14 cellular contexts compared by ENCODE assay signal in the genomic region with DNA sequence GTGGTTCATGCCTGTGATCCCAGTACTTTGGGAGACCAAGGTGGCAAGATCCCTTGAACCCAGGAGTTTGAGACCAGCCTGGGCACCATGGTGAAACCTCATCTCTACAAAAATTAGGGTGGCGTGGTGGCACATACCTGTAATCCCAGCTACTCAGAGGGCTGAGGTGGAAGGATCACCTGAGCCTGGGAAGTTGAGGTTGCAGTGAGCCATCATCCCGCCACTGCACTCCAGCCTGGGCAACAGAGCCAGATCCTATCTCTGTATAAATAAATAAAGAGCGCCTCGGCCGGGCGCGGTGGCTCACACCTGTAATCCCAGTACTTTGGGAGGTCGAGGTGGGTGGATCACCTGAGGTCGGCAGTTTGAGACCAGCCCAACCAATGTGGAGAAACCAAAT. TPM values are rescaled to one million over a fixed set of nuclear protein-coding genes. Genes with fewer than 3 reads are reported as not detected.
DNase-seq lines count a peak whose midpoint lies in the region; ATAC-seq and TF ChIP-seq lines count a peak whose summit lies in the region.
"Had no signal": no experiment of that assay in that cellular context is flagged by ENCODE, and none has a peak within 500 bp of the region (broad histone marks: within the 10 kb centered on the region; RNA-seq: fewer than 3 reads in every experiment).

No MANE protein-coding gene starts in this region.

- ATAC-seq in body of pancreas (no peak), HG03565 (IDR thresholded peaks at IDR 0.05; ENCODE audit: unreplicated experiment) (no peak)
- no peak for ATAC-seq in activated T-helper 17 cell treated with anti-CD3 and anti-CD28 coated beads, Interleukin-2, amount 50 U/mL, for 72 hours (replicated peaks)
- ATAC-seq: Panc1 had no signal

- peaks cover 0 to 5% of the 10 kb centered on the region in 2 donors for H3K36me3 Mint-ChIP-seq in CD4-positive, alpha-beta memory T cell
- H3K36me3 Mint-ChIP-seq in activated T-helper 17 cell treated with anti-CD3 and anti-CD28 coated beads, Interleukin-2, amount 50 U/mL, for 72 hours (ENCODE audit: low read depth), result peaks cover 21% of the 10 kb centered on the region

- H3K27ac Mint-ChIP-seq in CD4-positive, alpha-beta memory T cell, result peak overlapping the region in 5 of 7 donors; percentile 4 to 61 (median 8)
- no peak overlapping the region for H3K27ac Mint-ChIP-seq in activated T-helper 17 cell treated with anti-CD3 and anti-CD28 coated beads, Interleukin-2, amount 50 U/mL, for 72 hours

- TF ChIP-seq CTCF in body of pancreas (IDR thresholded peaks at IDR 0.05), result no peak
- no peak for TF ChIP-seq CTCF in stomach (IDR thresholded peaks at IDR 0.05)

- no peak for TF ChIP-seq POLR2A in body of pancreas (IDR thresholded peaks at IDR 0.05)
- TF ChIP-seq POLR2A in stomach (IDR thresholded peaks at IDR 0.05), result no peak

- TF ChIP-seq EP300 in stomach (IDR thresholded peaks at IDR 0.05), result no peak

- no peak overlapping the region for H3K4me3 ChIP-seq in CD4-positive, alpha-beta memory T cell (ENCODE audit: low read length in 2 of 2)
- H3K4me3 ChIP-seq in body of pancreas, result no peak overlapping the region
- H3K4me3 ChIP-seq in mucosa of rectum (ENCODE audit: low read length in 2 of 2), result no peak overlapping the region
- H3K4me3 ChIP-seq in stomach, result peak overlapping the region in 1 of 4 donors; percentile 3
- H3K4me3 ChIP-seq: GM23248 had no signal

- no peaks in the 10 kb centered on the region for H3K27me3 ChIP-seq in CD4-positive, alpha-beta memory T cell (ENCODE audit: insufficient read depth, low read length)
- no peaks in the 10 kb centered on the region for H3K27me3 ChIP-seq in body of pancreas
- no peaks in the 10 kb centered on the region for H3K27me3 ChIP-seq in mucosa of rectum (ENCODE audit: control insufficient read depth in 2 of 2, insufficient read depth in 2 of 2, low read length in 2 of 2)
- no peaks in the 10 kb centered on the region for H3K27me3 ChIP-seq in stomach

- H3K4me3 Mint-ChIP-seq in CD4-positive, alpha-beta memory T cell, result no peak overlapping the region
- no peak overlapping the region for H3K4me3 Mint-ChIP-seq in activated T-helper 17 cell treated with anti-CD3 and anti-CD28 coated beads, Interleukin-2, amount 50 U/mL, for 72 hours

- intact Hi-C loops in CD4-positive, alpha-beta memory T cell (cut with micrococcal nuclease), result no loop called here
- intact Hi-C loops in body of pancreas (cut with DNase I), result no loop called here
- intact Hi-C loops in stomach (cut with DNase I; ENCODE audit: low total_unique reads), result no loop called here

- peaks cover 23% of the 10 kb centered on the region for H3K4me1 ChIP-seq in CD4-positive, alpha-beta memory T cell (ENCODE audit: insufficient read depth, low read length)
- H3K4me1 ChIP-seq in body of pancreas (peaks cover 63% of the 10 kb centered on the region), mucosa of rectum (ENCODE audit: control insufficient read depth in 2 of 2, insufficient read depth in 2 of 2, low read length in 2 of 2) (peaks cover 22 to 31% of the 10 kb centered on the region in 2 donors), stomach (peaks cover 44 to 55% (median 53%) of the 10 kb centered on the region in 4 donors)

- no peaks in the 10 kb centered on the region for H3K36me3 ChIP-seq in CD4-positive, alpha-beta memory T cell (ENCODE audit: insufficient read depth, low read length)
- H3K36me3 ChIP-seq in body of pancreas (replicated peaks in 1 of 2; ENCODE audit: insufficient read depth in 1 of 2, low read depth in 2 of 2) (peaks cover 0 to under 1% of the 10 kb centered on the region in 2 donors), mucosa of rectum (ENCODE audit: control insufficient read depth in 2 of 2, insufficient read depth in 2 of 2, low read length in 2 of 2) (no peaks in the 10 kb centered on the region), stomach (peaks cover 3 to 15% (median 12%) of the 10 kb centered on the region in 4 donors)

- POLR2A ChIA-PET in CD4-positive, alpha-beta memory T cell (lab: Charles Lee; ENCODE audit: partially characterized antibody), result interaction anchor here (3.9 kb wide), 1 partner anchor 27 kb away, joined by 20 read pairs; a partner anchor contains a TSS

- no peaks in the 10 kb centered on the region for H3K9me3 Mint-ChIP-seq in CD4-positive, alpha-beta memory T cell
- H3K9me3 Mint-ChIP-seq in activated T-helper 17 cell treated with anti-CD3 and anti-CD28 coated beads, Interleukin-2, amount 50 U/mL, for 72 hours, result no peaks in the 10 kb centered on the region

- no peak overlapping the region for H3K27ac ChIP-seq in CD4-positive, alpha-beta memory T cell (ENCODE audit: low read depth, low read length)
- H3K27ac ChIP-seq in body of pancreas, result peak overlapping the region; percentile 95 to 99 (median 98)
- H3K27ac ChIP-seq in mucosa of rectum (ENCODE audit: low read depth in 2 of 2, low read length in 2 of 2), result peak overlapping the region; percentile 44 to 52
- peak overlapping the region; percentile 83 to 100 (median 99) for H3K27ac ChIP-seq in stomach
- H3K27ac ChIP-seq: GM23248 had no signal

- CTCF ChIA-PET in CD4-positive, alpha-beta memory T cell (lab: Charles Lee; ENCODE audit: partially characterized antibody), result interaction anchor here (0.6 to 1.8 kb wide), 2 partner anchors 100 to 385 kb away, joined by 3 to 4 read pairs; no protein-coding TSS in a partner anchor

- 62 to 74% methylated on average over 8 to 9 of the region's 9 CpGs for WGBS in body of pancreas, 2 donors
- whole genome bisulfite sequencing in stomach, 5 donors, result 59 to 83% (median 69%) methylated on average over 8 to 9 of the region's 9 CpGs

- H3K27me3 Mint-ChIP-seq in CD4-positive, alpha-beta memory T cell, result no peaks in the 10 kb centered on the region
- no peaks in the 10 kb centered on the region for H3K27me3 Mint-ChIP-seq in activated T-helper 17 cell treated with anti-CD3 and anti-CD28 coated beads, Interleukin-2, amount 50 U/mL, for 72 hours

- no peaks in the 10 kb centered on the region for H3K9me3 ChIP-seq in CD4-positive, alpha-beta memory T cell (ENCODE audit: control insufficient read depth in 1 of 2, low read length in 2 of 2)
- H3K9me3 ChIP-seq in body of pancreas (no peaks in the 10 kb centered on the region), mucosa of rectum (ENCODE audit: control insufficient read depth in 2 of 2, low read length in 2 of 2) (no peaks in the 10 kb centered on the region), stomach (no peaks in the 10 kb centered on the region)

- H3K4me1 Mint-ChIP-seq in CD4-positive, alpha-beta memory T cell, result peaks cover 9 to 26% (median 17%) of the 10 kb centered on the region in 4 donors
- peaks cover 3% of the 10 kb centered on the region for H3K4me1 Mint-ChIP-seq in activated T-helper 17 cell treated with anti-CD3 and anti-CD28 coated beads, Interleukin-2, amount 50 U/mL, for 72 hours

- H3K9ac ChIP-seq in mucosa of rectum (ENCODE audit: low read depth in 1 of 2, low read length in 2 of 2), result peak overlapping the region in 1 of 2 donors; percentile 2
- H3K9ac ChIP-seq: GM23248 had no signal

- no peak for DNase-seq in CD4-positive, alpha-beta memory T cell
- DNase-seq in body of pancreas (peak in 2 of 4 donors; percentile 38 to 40), stomach (no peak), iPS-NIHi7 (ENCODE audit: extremely low spot score) (no peak), AG08395 (ENCODE audit: low spot score) (no peak)
- DNase-seq: activated CD4-positive, alpha-beta T cell treated with anti-CD3 and anti-CD28 coated beads for 4 hours; NCI-H1694; NCI-H2227 treated with DMSO at 0.1 percent for 48 hours; stimulated activated CD4-positive, alpha-beta T cell treated with anti-CD3 and anti-CD28 coated beads, Interleukin-12 subunit alpha, Interleukin-12 subunit beta, amount 100 ng/mL, for 4 hours had no signal

RNA-seq across cellular contexts. Expression of a gene that starts 27.9 kb away (rescaled TPM):
- total RNA-seq in CD4-positive, alpha-beta memory T cell, result 10 to 100 TPM; 37.5 to 38.7 TPM
- polyA plus RNA-seq in CD4-positive, alpha-beta memory T cell, result 10 to 100 TPM in 1 of 2 donors, 1 to 10 TPM in 1; 9.6 to 26.5 TPM
- total RNA-seq in body of pancreas (10 to 100 TPM; 23.1 to 27.2 TPM), stomach (10 to 100 TPM; 19.8 to 42.4 (median 31.5) TPM)
- polyA plus RNA-seq in stomach, result 10 to 100 TPM; 11.0 to 17.1 (median 13.0) TPM
- 10 to 100 TPM; 38.5 to 40.8 TPM for total RNA-seq in activated T-helper 17 cell treated with anti-CD3 and anti-CD28 coated beads, Interleukin-2, amount 50 U/mL, for 72 hours

RNA-seq across cellular contexts. Expression of a gene that starts 37.0 kb away (rescaled TPM):
- 1 to 10 TPM; 6.5 to 8.8 TPM for total RNA-seq in CD4-positive, alpha-beta memory T cell
- polyA plus RNA-seq in CD4-positive, alpha-beta memory T cell, result 1 to 10 TPM; 4.4 to 6.4 TPM
- total RNA-seq in body of pancreas (10 to 100 TPM; 10.9 to 29.0 TPM), stomach (10 to 100 TPM in 3 of 5 donors, 1 to 10 TPM in 2; 7.0 to 29.1 (median 19.3) TPM)
- polyA plus RNA-seq in stomach, result 10 to 100 TPM in 1 of 3 donors, 1 to 10 TPM in 2; 6.7 to 12.2 (median 8.2) TPM
- 1 to 10 TPM; 2.4 to 4.0 TPM for total RNA-seq in activated T-helper 17 cell treated with anti-CD3 and anti-CD28 coated beads, Interleukin-2, amount 50 U/mL, for 72 hours

RNA-seq across cellular contexts. Expression of a gene that starts 49.8 kb away (rescaled TPM):
- total RNA-seq in CD4-positive, alpha-beta memory T cell, result 10 to 100 TPM; 37.7 to 39.2 TPM
- polyA plus RNA-seq in CD4-positive, alpha-beta memory T cell, result 10 to 100 TPM; 19.7 to 31.6 TPM
- total RNA-seq in body of pancreas (10 to 100 TPM; 15.5 to 19.2 TPM), stomach (10 to 100 TPM in 4 of 5 donors, under 1 TPM in 1; 0.58 to 54.5 (median 28.8) TPM)
- 10 to 100 TPM; 42.8 to 51.9 (median 48.0) TPM for polyA plus RNA-seq in stomach
- 10 to 100 TPM; 34.3 to 92.0 TPM for total RNA-seq in activated T-helper 17 cell treated with anti-CD3 and anti-CD28 coated beads, Interleukin-2, amount 50 U/mL, for 72 hours

RNA-seq across cellular contexts. Expression of a gene that starts 50.2 kb away (rescaled TPM):
- total RNA-seq in CD4-positive, alpha-beta memory T cell, result 10 to 100 TPM; 64.8 to 65.0 TPM
- 10 to 100 TPM; 79.6 to 81.2 TPM for polyA plus RNA-seq in CD4-positive, alpha-beta memory T cell
- 10 to 100 TPM; 32.7 to 75.5 TPM for total RNA-seq in body of pancreas
- total RNA-seq in stomach, result 100 to 1,000 TPM in 3 of 5 donors, 10 to 100 TPM in 2; 87.0 to 238 (median 116) TPM
- 10 to 100 TPM; 46.6 to 51.5 (median 51.1) TPM for polyA plus RNA-seq in stomach
- total RNA-seq in activated T-helper 17 cell treated with anti-CD3 and anti-CD28 coated beads, Interleukin-2, amount 50 U/mL, for 72 hours, result 100 to 1,000 TPM in 1 of 2 donors, 10 to 100 TPM in 1; 67.8 to 106 TPM
